Comparison of ENCODE assay signal across 9 cellular contexts in the genomic region with DNA sequence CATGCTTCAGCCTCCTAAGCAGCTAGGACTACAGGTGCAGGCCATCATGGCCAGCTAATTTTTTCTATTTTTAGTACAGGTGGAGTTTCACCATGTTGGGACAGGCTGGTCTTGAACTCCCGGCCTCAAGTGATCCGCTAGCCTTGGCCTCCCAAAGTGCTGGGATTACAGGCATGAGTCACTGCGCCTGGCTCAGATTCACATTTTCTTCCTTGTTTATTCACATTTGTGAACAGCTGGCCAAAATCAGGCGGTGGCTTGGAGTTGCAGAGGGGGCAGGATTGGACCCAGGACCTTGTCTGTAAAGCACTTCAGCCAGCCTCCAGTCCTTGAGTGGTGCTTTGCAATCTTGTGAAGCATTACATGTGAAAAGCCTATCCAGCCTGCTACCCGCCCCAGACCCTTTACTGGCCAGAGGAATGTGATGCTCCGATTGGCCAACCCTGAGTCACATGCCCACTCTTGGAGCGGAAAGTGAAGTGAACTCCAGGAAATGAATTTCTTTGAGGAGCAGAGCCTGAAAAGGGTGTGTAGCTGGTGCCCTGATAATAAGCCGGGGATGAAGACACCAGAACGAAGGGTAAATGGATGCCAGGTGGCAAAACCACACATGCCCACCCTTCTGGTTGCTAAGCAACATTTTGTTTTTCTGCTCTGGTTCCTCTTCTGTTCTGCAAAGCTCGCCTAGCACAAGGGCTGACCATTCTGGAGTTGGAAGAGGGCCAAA.
DNase-seq lines count a peak whose midpoint lies in the region; ATAC-seq, FAIRE-seq and TF ChIP-seq lines count a peak whose summit lies in the region.
"Had no signal": no experiment of that assay in that cellular context is flagged by ENCODE, and none has a peak within 500 bp of the region (broad histone marks: within the 10 kb centered on the region; RNA-seq: fewer than 3 reads in every experiment).

No MANE protein-coding gene starts in this region.

- TF ChIP-seq CTCF in Calu3 (IDR thresholded peaks at IDR 0.05; ENCODE audit: unreplicated experiment) (no peak), GM13977 (IDR thresholded peaks at IDR 0.05; ENCODE audit: extremely low read depth, insufficient read depth, missing control alignments) (no peak)

- H3K56ac ChIP-seq in mesendoderm (ENCODE audit: low read length) = no peak overlapping the region

- no peaks in the 10 kb centered on the region for H3K36me3 Mint-ChIP-seq in Calu3 (ENCODE audit: insufficient read depth, unreplicated experiment)
- H3K36me3 Mint-ChIP-seq in effector memory CD8-positive, alpha-beta T cell (ENCODE audit: insufficient read depth) = peaks cover 6% of the 10 kb centered on the region

- no peak overlapping the region for H4K8ac ChIP-seq in mesendoderm (ENCODE audit: low read depth, low read length)

- WGBS in mesendoderm (ENCODE audit: extremely low coverage, insufficient coverage, low lambda C conversion rate) = no CpG with 5 or more reads among the region's 10 CpGs

- peak overlapping the region; percentile 21 for H3K18ac ChIP-seq in mesendoderm (ENCODE audit: low read length)

- FAIRE-seq in urothelium cell line (lab: Jason Lieb, UNC) = no peak

- H2BK5ac ChIP-seq in mesendoderm (ENCODE audit: low read length) = no peak overlapping the region

- H3K4me3 ChIP-seq in NT2/D1 (ENCODE audit: insufficient read length, low read depth) (no peak overlapping the region), mesendoderm (ENCODE audit: low read length) (no peak overlapping the region)

- H2BK120ac ChIP-seq in mesendoderm (ENCODE audit: low read depth, low read length) = no peak overlapping the region

- CTCF ChIA-PET in Calu3 (lab: Charles Lee) = interaction anchor here (0.7 kb wide), 1 partner anchor 95 kb away, joined by 3 read pairs; no protein-coding TSS in a partner anchor

- ATAC-seq in effector memory CD8-positive, alpha-beta T cell (replicated peaks) = peak; percentile 69

- intact Hi-C loops in Calu3 (cut with micrococcal nuclease; ENCODE audit: unreplicated experiment) = no loop called here

- H3K27me3 Mint-ChIP-seq in Calu3 (ENCODE audit: unreplicated experiment) = no peaks in the 10 kb centered on the region
- H3K27me3 Mint-ChIP-seq in effector memory CD8-positive, alpha-beta T cell = no peaks in the 10 kb centered on the region

- H3K27me3 ChIP-seq in NT2/D1 (ENCODE audit: insufficient read depth, insufficient read length) (no peaks in the 10 kb centered on the region), mesendoderm (ENCODE audit: insufficient read depth, low read length, poor library complexity) (no peaks in the 10 kb centered on the region)

- no peak overlapping the region for H2AK5ac ChIP-seq in mesendoderm (ENCODE audit: low read length)

- no peaks in the 10 kb centered on the region for H3K9me3 ChIP-seq in NT2/D1 (ENCODE audit: insufficient read depth, low read length)

- H2BK15ac ChIP-seq in mesendoderm (replicated peaks; ENCODE audit: low read depth) = no peak overlapping the region

- H3K9ac ChIP-seq in NT2/D1 (ENCODE audit: insufficient read length, low read depth) = peak overlapping the region; percentile 33
- no peak overlapping the region for H3K9ac ChIP-seq in mesendoderm (ENCODE audit: low read length)

- H4K5ac ChIP-seq in mesendoderm (ENCODE audit: low read length) = no peak overlapping the region

- no peaks in the 10 kb centered on the region for H3K36me3 ChIP-seq in NT2/D1 (ENCODE audit: insufficient read depth, insufficient read length, low read length)
- H3K36me3 ChIP-seq in mesendoderm (ENCODE audit: control insufficient read depth, insufficient read depth, low read length) = no peaks in the 10 kb centered on the region

- H3K23ac ChIP-seq in mesendoderm (ENCODE audit: low read length) = no peak overlapping the region

- BruUV-seq in Calu3 (replicated peaks; lab: Mats Ljungman, UMichigan) = no TSS peak

- no peaks in the 10 kb centered on the region for H3K79me2 ChIP-seq in mesendoderm (ENCODE audit: control insufficient read depth, insufficient read depth, low read length)

- H3K27ac Mint-ChIP-seq in Calu3 (ENCODE audit: unreplicated experiment) = peak overlapping the region; percentile 36
- H3K27ac Mint-ChIP-seq in effector memory CD8-positive, alpha-beta T cell = peak overlapping the region; percentile 75 to 87

- no peaks in the 10 kb centered on the region for H3K9me3 Mint-ChIP-seq in Calu3 (ENCODE audit: low read depth, unreplicated experiment)
- no peaks in the 10 kb centered on the region for H3K9me3 Mint-ChIP-seq in effector memory CD8-positive, alpha-beta T cell
- H3K9me3 Mint-ChIP-seq: neural crest cell had no signal

- H3K4me2 ChIP-seq in mesendoderm (ENCODE audit: low read length) = no peak overlapping the region

- no peak overlapping the region for H3K27ac ChIP-seq in mesendoderm (ENCODE audit: low read depth, low read length)

- peaks cover 44% of the 10 kb centered on the region for H3K4me1 Mint-ChIP-seq in Calu3 (ENCODE audit: low read depth, unreplicated experiment)
- H3K4me1 Mint-ChIP-seq in effector memory CD8-positive, alpha-beta T cell (ENCODE audit: low read depth in 2 of 2) = peaks cover 42 to 43% of the 10 kb centered on the region in 2 donors

- no peak overlapping the region for H3K4me3 Mint-ChIP-seq in Calu3 (ENCODE audit: low read depth, unreplicated experiment)
- peak overlapping the region; percentile 37 to 55 for H3K4me3 Mint-ChIP-seq in effector memory CD8-positive, alpha-beta T cell
- H3K4me3 Mint-ChIP-seq: neural crest cell had no signal

- H3K4ac ChIP-seq in mesendoderm (ENCODE audit: low read depth, low read length) = no peak overlapping the region

- H3K4me1 ChIP-seq in NT2/D1 (ENCODE audit: insufficient read depth, insufficient read length) = peaks cover 11% of the 10 kb centered on the region
- peaks cover 8% of the 10 kb centered on the region for H3K4me1 ChIP-seq in mesendoderm (ENCODE audit: control insufficient read depth, low read depth, low read length)

- H3K79me1 ChIP-seq in mesendoderm (ENCODE audit: low read length) = no peaks in the 10 kb centered on the region

- DNase-seq in Calu3 (peak; percentile 54), HUDEP-2 (lab: John Stamatoyannopoulos, UW; ENCODE audit: unreplicated experiment in 76 of 76) (peak in 65 of 76 experiments; percentile 6 to 82 (median 46)), NT2/D1 (ENCODE audit: low read depth, low spot score) (peak; percentile 75), mesendoderm (peak; percentile 85), urothelium cell line (ENCODE audit: low spot score) (peak; percentile 63), epidermal melanocyte (ENCODE audit: insufficient read length, low spot score) (no peak), GM13977 (ENCODE audit: low spot score) (no peak)
- peak in 2 of 3 experiments; percentile 27 to 44 for DNase-seq in effector memory CD8-positive, alpha-beta T cell

- in situ Hi-C loops in GM13977 (cut with MboI; ENCODE audit: low pct_unique_long_range_greater_than_20kb, low sequenced_read_pairs, unreplicated experiment) = no loop called here

Comparison
In these comparisons a context has a peak if more than half of its experiments do, and no peak if none do; other contexts are left out.
1. DNase-seq: peak in Calu3 (single experiment), HUDEP-2 (65 of 76), NT2/D1 (single experiment), effector memory CD8-positive, alpha-beta T cell (2 of 3), mesendoderm (single experiment) and urothelium cell line (single experiment); none in epidermal melanocyte (single experiment) and GM13977 (single experiment).